Comparison of ENCODE assay signal across 7 cellular contexts in the genomic region with DNA sequence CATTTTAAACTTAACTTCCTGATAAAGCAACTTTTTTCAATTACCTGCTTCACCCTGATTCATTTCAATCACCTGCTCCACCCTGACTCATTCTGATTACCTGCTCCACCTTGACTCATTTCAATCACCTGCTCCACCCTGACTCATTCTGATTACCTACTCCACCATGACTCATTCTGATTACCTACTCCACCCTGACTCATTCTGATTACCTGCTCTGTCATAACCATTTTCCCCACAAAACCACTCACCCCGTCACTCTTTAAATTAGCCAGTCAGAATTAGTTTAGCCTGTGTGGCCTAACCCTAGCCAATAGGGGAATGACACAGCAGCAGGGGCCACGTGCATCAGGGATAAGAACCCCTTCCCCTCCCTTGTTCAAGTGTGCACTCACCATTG.
DNase-seq lines count a peak whose midpoint lies in the region; ATAC-seq and TF ChIP-seq lines count a peak whose summit lies in the region.
"Not testable (repeated sequence)": the region's sequence is repeated elsewhere in the genome, so short reads cannot be mapped to it uniquely, and the experiment has no call there.

No MANE protein-coding gene starts in this region.

- not testable (repeated sequence) for H3K4me3 ChIP-seq in GM12865 (ENCODE audit: low read depth, low read length); OCI-LY3 (ENCODE audit: low read length); epithelial cell of esophagus (ENCODE audit: low read length)

- not testable (repeated sequence) for H3K27me3 ChIP-seq in OCI-LY3 (ENCODE audit: low read depth, low read length)

- not testable (repeated sequence) for TF ChIP-seq CTCF in GM12865 (IDR thresholded peaks at IDR 0.05; ENCODE audit: insufficient read depth, low read depth, low read length, missing control alignments); OCI-LY3 (IDR thresholded peaks at IDR 0.05; ENCODE audit: low read depth, low read length); epithelial cell of esophagus (IDR thresholded peaks at IDR 0.05; ENCODE audit: insufficient read depth, low read depth, low read length, missing control alignments)

- ATAC-seq in left colon: peak; percentile 67

- H3K4me1 Mint-ChIP-seq in activated CD4-positive, alpha-beta T cell treated with anti-CD3 and anti-CD28 coated beads, Interleukin-2, amount 10 ng/mL, durations not matched to agents 24 days and 14 days; activated T-helper 1 cell treated with anti-CD3 and anti-CD28 coated beads, Interleukin-12 subunit alpha, Interleukin-12 subunit beta, Interleukin-2, Interleukin-4 antibody, amounts not matched to agents 30 ng/mL and 10 ng/mL and 1 ng/mL, durations not matched to agents 14 hours and 24 hours and 36 hours (ENCODE audit: low read depth): not testable (repeated sequence)

- not testable (repeated sequence) for H3K9me3 Mint-ChIP-seq in activated CD4-positive, alpha-beta T cell treated with anti-CD3 and anti-CD28 coated beads, Interleukin-2, amount 10 ng/mL, durations not matched to agents 24 days and 14 days; activated T-helper 1 cell treated with anti-CD3 and anti-CD28 coated beads, Interleukin-12 subunit alpha, Interleukin-12 subunit beta, Interleukin-2, Interleukin-4 antibody, amounts not matched to agents 30 ng/mL and 10 ng/mL and 1 ng/mL, durations not matched to agents 14 hours and 24 hours and 36 hours

- not testable (repeated sequence) for H3K27me3 Mint-ChIP-seq in activated CD4-positive, alpha-beta T cell treated with anti-CD3 and anti-CD28 coated beads, Interleukin-2, amount 10 ng/mL, durations not matched to agents 24 days and 14 days; activated T-helper 1 cell treated with anti-CD3 and anti-CD28 coated beads, Interleukin-12 subunit alpha, Interleukin-12 subunit beta, Interleukin-2, Interleukin-4 antibody, amounts not matched to agents 30 ng/mL and 10 ng/mL and 1 ng/mL, durations not matched to agents 14 hours and 24 hours and 36 hours (ENCODE audit: insufficient read depth)

- H3K9me3 ChIP-seq in OCI-LY3 (ENCODE audit: insufficient read depth, low read length): not testable (repeated sequence)

- H4K20me1 ChIP-seq in OCI-LY3 (ENCODE audit: insufficient read depth, low read length): not testable (repeated sequence)

- not testable (repeated sequence) for H3K79me2 ChIP-seq in OCI-LY3 (ENCODE audit: low read length)

- not testable (repeated sequence) for H2AFZ ChIP-seq in OCI-LY3 (ENCODE audit: low read depth, low read length)

- H3K27ac ChIP-seq in OCI-LY3 (ENCODE audit: low read length): peak overlapping the region; percentile 83

- H3K4me2 ChIP-seq in OCI-LY3 (ENCODE audit: low read length): peak overlapping the region; percentile 34; the same call in 1 of the 2 replicates

- H3K4me3 Mint-ChIP-seq in activated CD4-positive, alpha-beta T cell treated with anti-CD3 and anti-CD28 coated beads, Interleukin-2, amount 10 ng/mL, durations not matched to agents 24 days and 14 days; activated T-helper 1 cell treated with anti-CD3 and anti-CD28 coated beads, Interleukin-12 subunit alpha, Interleukin-12 subunit beta, Interleukin-2, Interleukin-4 antibody, amounts not matched to agents 30 ng/mL and 10 ng/mL and 1 ng/mL, durations not matched to agents 14 hours and 24 hours and 36 hours: not testable (repeated sequence)

- not testable (repeated sequence) for H3K36me3 ChIP-seq in OCI-LY3 (replicated peaks; ENCODE audit: low read depth, low read length)

- peaks cover 49% of the 10 kb centered on the region for H3K4me1 ChIP-seq in OCI-LY3 (ENCODE audit: low read length)

- H3K9ac ChIP-seq in OCI-LY3 (ENCODE audit: low read length): not testable (repeated sequence)

- DNase-seq in GM12865 (ENCODE audit: low read depth) (peak; percentile 6), epithelial cell of esophagus (ENCODE audit: low read depth) (peak; percentile 89)
- DNase-seq in activated CD4-positive, alpha-beta T cell treated with anti-CD3 and anti-CD28 coated beads, Interleukin-2, amount 10 ng/mL, durations not matched to agents 24 days and 14 days: peak; percentile 56
- DNase-seq in activated T-helper 1 cell treated with anti-CD3 and anti-CD28 coated beads, Interleukin-12 subunit alpha, Interleukin-12 subunit beta, Interleukin-2, Interleukin-4 antibody, amounts not matched to agents 30 ng/mL and 10 ng/mL and 1 ng/mL, durations not matched to agents 14 hours and 24 hours and 36 hours (ENCODE audit: low spot score): peak; percentile 0
- not testable (repeated sequence) for DNase-seq in left colon
- DNase-seq in stimulated activated CD4-positive, alpha-beta T cell treated with anti-CD3 and anti-CD28 coated beads, Interleukin-15, amount 100 ng/mL, for 24 hours: peak; percentile 16

- not testable (repeated sequence) for H3K36me3 Mint-ChIP-seq in activated CD4-positive, alpha-beta T cell treated with anti-CD3 and anti-CD28 coated beads, Interleukin-2, amount 10 ng/mL, durations not matched to agents 24 days and 14 days (ENCODE audit: low read depth); activated T-helper 1 cell treated with anti-CD3 and anti-CD28 coated beads, Interleukin-12 subunit alpha, Interleukin-12 subunit beta, Interleukin-2, Interleukin-4 antibody, amounts not matched to agents 30 ng/mL and 10 ng/mL and 1 ng/mL, durations not matched to agents 14 hours and 24 hours and 36 hours (ENCODE audit: low read depth)

- intact Hi-C loops in activated CD4-positive, alpha-beta T cell treated with anti-CD3 and anti-CD28 coated beads, Interleukin-2, amount 10 ng/mL, durations not matched to agents 24 days and 14 days (cut with micrococcal nuclease); activated T-helper 1 cell treated with anti-CD3 and anti-CD28 coated beads, Interleukin-12 subunit alpha, Interleukin-12 subunit beta, Interleukin-2, Interleukin-4 antibody, amounts not matched to agents 30 ng/mL and 10 ng/mL and 1 ng/mL, durations not matched to agents 14 hours and 24 hours and 36 hours (cut with micrococcal nuclease); left colon (cut with DNase I, micrococcal nuclease): not testable (repeated sequence)

- not testable (repeated sequence) for H3K27ac Mint-ChIP-seq in activated CD4-positive, alpha-beta T cell treated with anti-CD3 and anti-CD28 coated beads, Interleukin-2, amount 10 ng/mL, durations not matched to agents 24 days and 14 days; activated T-helper 1 cell treated with anti-CD3 and anti-CD28 coated beads, Interleukin-12 subunit alpha, Interleukin-12 subunit beta, Interleukin-2, Interleukin-4 antibody, amounts not matched to agents 30 ng/mL and 10 ng/mL and 1 ng/mL, durations not matched to agents 14 hours and 24 hours and 36 hours
